Comparison of ENCODE assay signal across 12 cellular contexts in genomic region chr3:143895805-143896204, GRCh38. TPM values are rescaled to one million over a fixed set of nuclear protein-coding genes. Genes with fewer than 3 reads are reported as not detected.
DNase-seq lines count a peak whose midpoint lies in the region; ATAC-seq and TF ChIP-seq lines count a peak whose summit lies in the region.
"Had no signal": no experiment of that assay in that cellular context is flagged by ENCODE, and none has a peak within 500 bp of the region (broad histone marks: within the 10 kb centered on the region; RNA-seq: fewer than 3 reads in every experiment).

No MANE protein-coding gene starts in this region.

- no peak overlapping the region for H3K9ac ChIP-seq in smooth muscle cell (ENCODE audit: low read depth)

- H3K36me3 Mint-ChIP-seq in activated CD4-positive, alpha-beta T cell treated with anti-CD3 and anti-CD28 coated beads, Interleukin-2, amount 10 ng/mL, durations not matched to agents 24 days and 14 days (ENCODE audit: low read depth) = no peaks in the 10 kb centered on the region
- H3K36me3 Mint-ChIP-seq in activated CD4-positive, alpha-beta T cell treated with anti-CD3 and anti-CD28 coated beads for 36 hours (ENCODE audit: low read depth) = no peaks in the 10 kb centered on the region

- H3K79me2 ChIP-seq in smooth muscle cell (ENCODE audit: low read depth) = no peaks in the 10 kb centered on the region

- H3K27ac Mint-ChIP-seq in activated CD4-positive, alpha-beta T cell treated with anti-CD3 and anti-CD28 coated beads, Interleukin-2, amount 10 ng/mL, durations not matched to agents 24 days and 14 days = no peak overlapping the region
- H3K27ac Mint-ChIP-seq in activated CD4-positive, alpha-beta T cell treated with anti-CD3 and anti-CD28 coated beads for 36 hours = no peak overlapping the region
- H3K27ac Mint-ChIP-seq: activated T-cell treated with anti-CD3 and anti-CD28 coated beads, Interleukin-2, amount 50 U/mL, for 24 hours; GM23338 had no signal

- H3K9me3 Mint-ChIP-seq in activated CD4-positive, alpha-beta T cell treated with anti-CD3 and anti-CD28 coated beads, Interleukin-2, amount 10 ng/mL, durations not matched to agents 24 days and 14 days = no peaks in the 10 kb centered on the region
- no peaks in the 10 kb centered on the region for H3K9me3 Mint-ChIP-seq in activated CD4-positive, alpha-beta T cell treated with anti-CD3 and anti-CD28 coated beads for 36 hours (ENCODE audit: low read depth)
- H3K9me3 Mint-ChIP-seq: activated T-cell treated with anti-CD3 and anti-CD28 coated beads, Interleukin-2, amount 50 U/mL, for 24 hours; GM23338 had no signal

- H3F3A ChIP-seq in smooth muscle cell (ENCODE audit: low read depth) = no peaks in the 10 kb centered on the region

- H3K4me3 ChIP-seq in choroid plexus epithelial cell (ENCODE audit: low read depth, low read length) (no peak overlapping the region), smooth muscle cell (no peak overlapping the region)
- H3K4me3 ChIP-seq: GM23338, spleen had no signal

- no peak overlapping the region for H2AFZ ChIP-seq in smooth muscle cell (ENCODE audit: low read depth)
- H2AFZ ChIP-seq: GM23338 had no signal

- peaks cover 13% of the 10 kb centered on the region for H3K27me3 Mint-ChIP-seq in activated CD4-positive, alpha-beta T cell treated with anti-CD3 and anti-CD28 coated beads, Interleukin-2, amount 10 ng/mL, durations not matched to agents 24 days and 14 days
- peaks cover 5% of the 10 kb centered on the region for H3K27me3 Mint-ChIP-seq in activated CD4-positive, alpha-beta T cell treated with anti-CD3 and anti-CD28 coated beads for 36 hours

- no peak overlapping the region for H3K4me3 Mint-ChIP-seq in activated CD4-positive, alpha-beta T cell treated with anti-CD3 and anti-CD28 coated beads, Interleukin-2, amount 10 ng/mL, durations not matched to agents 24 days and 14 days
- H3K4me3 Mint-ChIP-seq in activated CD4-positive, alpha-beta T cell treated with anti-CD3 and anti-CD28 coated beads for 36 hours = no peak overlapping the region
- H3K4me3 Mint-ChIP-seq: activated T-cell treated with anti-CD3 and anti-CD28 coated beads, Interleukin-2, amount 50 U/mL, for 24 hours; GM23338 had no signal

- CTCF ChIA-PET in activated CD4-positive, alpha-beta T cell treated with anti-CD3 and anti-CD28 coated beads for 36 hours (lab: Charles Lee) = interaction anchor here (0.8 to 1.7 kb wide), 6 partner anchors 12 to 851 kb away, joined by 3 to 5 read pairs (median 3); no protein-coding TSS in a partner anchor

- peak; percentile 38 for TF ChIP-seq CTCF in choroid plexus epithelial cell (conservative IDR thresholded peaks at IDR 0.05; ENCODE audit: low read depth, low read length)
- TF ChIP-seq CTCF in smooth muscle cell (IDR thresholded peaks at IDR 0.05; ENCODE audit: borderline replicate concordance, insufficient read depth, poor library complexity, severe bottlenecking) = peak; percentile 38

- H3K4me2 ChIP-seq in smooth muscle cell = no peak overlapping the region
- H3K4me2 ChIP-seq: GM23338 had no signal

- no peaks in the 10 kb centered on the region for H3K27me3 ChIP-seq in smooth muscle cell (ENCODE audit: low read depth)
- H3K27me3 ChIP-seq: spleen had no signal

- ATAC-seq in activated CD4-positive, alpha-beta T cell treated with anti-CD3 and anti-CD28 coated beads for 36 hours = no peak
- ATAC-seq: GM23338 had no signal

- peaks cover 4% of the 10 kb centered on the region for H3K4me1 ChIP-seq in smooth muscle cell (ENCODE audit: low read depth)
- H3K4me1 ChIP-seq: spleen had no signal

- H4K20me1 ChIP-seq in smooth muscle cell (ENCODE audit: low read depth) = no peaks in the 10 kb centered on the region

- no peaks in the 10 kb centered on the region for H3K9me3 ChIP-seq in smooth muscle cell (replicated peaks; ENCODE audit: low read depth)
- H3K9me3 ChIP-seq: spleen had no signal

- POLR2A ChIA-PET in activated CD4-positive, alpha-beta T cell treated with anti-CD3 and anti-CD28 coated beads for 36 hours (lab: Charles Lee) = no interaction called here

- no peak overlapping the region for H3K27ac ChIP-seq in smooth muscle cell (ENCODE audit: low read depth)
- H3K27ac ChIP-seq: spleen had no signal

- H3K4me1 Mint-ChIP-seq in activated CD4-positive, alpha-beta T cell treated with anti-CD3 and anti-CD28 coated beads, Interleukin-2, amount 10 ng/mL, durations not matched to agents 24 days and 14 days = no peaks in the 10 kb centered on the region
- H3K4me1 Mint-ChIP-seq in activated CD4-positive, alpha-beta T cell treated with anti-CD3 and anti-CD28 coated beads for 36 hours = no peaks in the 10 kb centered on the region

- H3K36me3 ChIP-seq in smooth muscle cell (ENCODE audit: low read depth) = no peaks in the 10 kb centered on the region
- H3K36me3 ChIP-seq: spleen had no signal

- intact Hi-C loops in activated CD4-positive, alpha-beta T cell treated with anti-CD3 and anti-CD28 coated beads, Interleukin-2, amount 10 ng/mL, durations not matched to agents 24 days and 14 days (cut with micrococcal nuclease) = loop anchor here (2.0 kb wide), 1 partner anchor 55 kb away; no protein-coding TSS in a partner anchor
- intact Hi-C loops in activated CD4-positive, alpha-beta T cell treated with anti-CD3 and anti-CD28 coated beads for 36 hours (cut with DNase I, micrococcal nuclease) = loop anchor here in 1 of 2 experiments (2.0 kb wide), 1 partner anchor 55 kb away; no protein-coding TSS in a partner anchor

- 93% methylated on average over 1 of the region's 1 CpG for WGBS in smooth muscle cell (ENCODE audit: low lambda C conversion rate)

- DNase-seq in activated CD4-positive, alpha-beta T cell treated with anti-CD3 and anti-CD28 coated beads, Interleukin-2, amount 10 ng/mL, durations not matched to agents 24 days and 14 days = peak; percentile 3
- no peak for DNase-seq in activated CD4-positive, alpha-beta T cell treated with anti-CD3 and anti-CD28 coated beads for 36 hours
- peak; percentile 2 to 42 for DNase-seq in NCI-H526 (lab: John Stamatoyannopoulos, UW)
- peak; percentile 50 for DNase-seq in choroid plexus epithelial cell (ENCODE audit: low read depth)
- DNase-seq in smooth muscle cell (lab: John Stamatoyannopoulos, UW; ENCODE audit: unreplicated experiment) = no peak
- DNase-seq in mucosa of gallbladder (ENCODE audit: low spot score) = no peak
- DNase-seq in activated naive CD4-positive, alpha-beta T cell treated with anti-CD3 and anti-CD28 coated beads, Interleukin-2, amount 50 U/mL, for 16 hours = no peak
- no peak for DNase-seq in SIG-M5 treated with dmso at 0.1 percent for 504 hours (lab: John Stamatoyannopoulos, UW; ENCODE audit: unreplicated experiment)
- DNase-seq: activated T-cell treated with anti-CD3 and anti-CD28 coated beads, Interleukin-2, amount 50 U/mL, for 24 hours; spleen had no signal

RNA-seq across cellular contexts. Expression of gene SLC9A9, which starts 47.5 kb away (rescaled TPM):
- total RNA-seq in activated CD4-positive, alpha-beta T cell treated with anti-CD3 and anti-CD28 coated beads, Interleukin-2, amount 10 ng/mL, durations not matched to agents 24 days and 14 days = 1.1 and 1.3 TPM in 2 replicates
- 1 to 10 TPM; 1.4 to 1.6 TPM for total RNA-seq in activated CD4-positive, alpha-beta T cell treated with anti-CD3 and anti-CD28 coated beads for 36 hours
- 6.2 and 8.9 TPM in 2 replicates for total RNA-seq in smooth muscle cell
- 4.0 and 5.2 TPM in 2 replicates for polyA plus RNA-seq in smooth muscle cell
- total RNA-seq in mucosa of gallbladder = 12.2 TPM
- total RNA-seq: Daoy had no signal

Comparison
In these comparisons a context has a peak if more than half of its experiments do, and no peak if none do; other contexts are left out.
1. DNase-seq: peak in activated CD4-positive, alpha-beta T cell treated with anti-CD3 and anti-CD28 coated beads, Interleukin-2, amount 10 ng/mL, durations not matched to agents 24 days and 14 days (single experiment), NCI-H526 (2 of 2) and choroid plexus epithelial cell (single experiment); none in activated CD4-positive, alpha-beta T cell treated with anti-CD3 and anti-CD28 coated beads for 36 hours (single experiment), smooth muscle cell (single experiment), mucosa of gallbladder (single experiment), activated naive CD4-positive, alpha-beta T cell treated with anti-CD3 and anti-CD28 coated beads, Interleukin-2, amount 50 U/mL, for 16 hours (single experiment) and SIG-M5 treated with dmso at 0.1 percent for 504 hours (single experiment).